ENCODE assay signal across 8 cellular contexts in the genomic region with DNA sequence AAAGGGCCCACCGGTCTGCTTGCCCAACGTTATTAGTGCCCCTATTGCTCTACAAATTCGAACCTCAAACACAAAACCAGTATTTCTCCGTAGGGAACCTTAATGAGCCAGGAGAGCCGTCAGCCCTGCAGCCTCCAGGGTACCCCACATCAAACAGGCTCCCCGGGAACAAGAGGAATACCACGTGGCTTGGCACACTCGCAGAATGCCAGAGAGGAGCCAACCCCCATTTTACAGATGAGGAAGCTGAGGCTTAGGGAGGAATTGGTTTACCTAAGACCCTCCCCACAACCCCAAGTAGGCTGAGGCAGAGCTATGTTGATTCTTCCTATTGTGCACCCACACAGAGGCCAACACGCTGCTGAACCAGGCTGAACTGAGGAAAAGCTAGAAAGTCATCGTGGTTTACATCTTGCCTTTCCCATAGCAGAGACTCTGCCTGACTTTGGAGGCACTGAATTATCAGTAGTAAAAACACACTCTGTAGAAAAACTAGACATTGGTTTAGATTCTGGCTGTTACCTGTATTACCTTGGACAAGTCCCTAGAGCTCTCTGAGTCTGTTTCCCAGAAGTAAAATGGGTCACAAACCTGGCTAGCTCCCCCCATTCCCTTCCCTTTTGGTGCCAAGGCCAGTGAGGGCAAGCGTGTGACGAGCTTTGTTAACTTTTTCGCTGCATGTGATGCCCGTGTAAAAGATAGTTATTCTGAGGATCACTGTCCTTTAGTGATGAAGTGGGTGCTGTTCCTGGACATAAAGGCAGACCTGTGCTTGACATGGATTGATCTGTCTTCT. TPM values are rescaled to one million over a fixed set of nuclear protein-coding genes. Genes with fewer than 3 reads are reported as not detected.
DNase-seq lines count a peak whose midpoint lies in the region; ATAC-seq and TF ChIP-seq lines count a peak whose summit lies in the region.

No MANE protein-coding gene starts in this region.

- H3K27ac ChIP-seq in breast epithelium: peak overlapping the region; percentile 93 to 96

- peaks cover 9% of the 10 kb centered on the region for H3K36me3 ChIP-seq in BJ (ENCODE audit: control insufficient read depth, insufficient read depth, low read length)
- H3K36me3 ChIP-seq in breast epithelium: peaks cover 6% of the 10 kb centered on the region
- H3K36me3 ChIP-seq in mucosa of descending colon (ENCODE audit: low read depth): no peaks in the 10 kb centered on the region

- DNase-seq in BJ (ENCODE audit: low read depth): no peak
- DNase-seq in Jurkat, Clone E6-1 (ENCODE audit: low read depth, low spot score): peak; percentile 62
- no peak for DNase-seq in breast epithelium (ENCODE audit: low spot score in 2 of 2)
- peak in 1 of 3 donors; percentile 37 for DNase-seq in mucosa of descending colon
- DNase-seq in mucosa of gallbladder (ENCODE audit: low spot score): no peak
- no peak for DNase-seq in AG08396 (ENCODE audit: low spot score)
- no peak for DNase-seq in DMS114 treated with DMSO at 0.1 percent for 48 hours (lab: John Stamatoyannopoulos, UW; ENCODE audit: unreplicated experiment)

- POLR2A ChIA-PET in BJ (lab: Charles Lee): no interaction called here

- intact Hi-C loops in breast epithelium (cut with DNase I; ENCODE audit: low total_unique reads) (no loop called here), mucosa of descending colon (cut with DNase I, micrococcal nuclease) (no loop called here)

- TF ChIP-seq POLR2A in breast epithelium (IDR thresholded peaks at IDR 0.05): no peak

- CTCF ChIA-PET in BJ (lab: Yijun Ruan, JAX): interaction anchor here (1.0 to 10.9 kb wide), 5 partner anchors 13 to 80 kb away, joined by 4 to 374 read pairs (median 60); a partner anchor contains a TSS

- TF ChIP-seq CTCF in BJ (IDR thresholded peaks at IDR 0.05; ENCODE audit: insufficient read depth, low read depth, low read length): no peak
- no peak for TF ChIP-seq CTCF in breast epithelium (IDR thresholded peaks at IDR 0.05)
- no peak for TF ChIP-seq CTCF in mucosa of descending colon (IDR thresholded peaks at IDR 0.05)

- peak overlapping the region; percentile 95 for H3K4me3 ChIP-seq in BJ (ENCODE audit: low read depth, low read length)
- H3K4me3 ChIP-seq in Jurkat, Clone E6-1 (ENCODE audit: low read length): peak overlapping the region; percentile 79
- H3K4me3 ChIP-seq in breast epithelium: peak overlapping the region; percentile 86 to 100 (median 93)
- peak overlapping the region; percentile 100 for H3K4me3 ChIP-seq in mucosa of descending colon

- no peak for ATAC-seq in mucosa of descending colon
- ATAC-seq in HG03457 (IDR thresholded peaks at IDR 0.05; ENCODE audit: unreplicated experiment): no peak

- H3K4me1 ChIP-seq in breast epithelium: peaks cover 20 to 21% of the 10 kb centered on the region in 2 donors
- H3K4me1 ChIP-seq in mucosa of descending colon (ENCODE audit: low read depth): peaks cover 28% of the 10 kb centered on the region

- H3K9me3 ChIP-seq in breast epithelium: no peaks in the 10 kb centered on the region
- no peaks in the 10 kb centered on the region for H3K9me3 ChIP-seq in mucosa of descending colon

- H3K27me3 ChIP-seq in BJ (ENCODE audit: control insufficient read depth, insufficient read depth, low read length) (no peaks in the 10 kb centered on the region), breast epithelium (no peaks in the 10 kb centered on the region)

RNA-seq across cellular contexts. Expression of a gene that starts 0.8 kb away (rescaled TPM):
- polyA plus RNA-seq in BJ (2011; rRNA removed): 23.9 and 37.6 TPM in 2 replicates
- 16.2 and 20.5 TPM in 2 replicates for polyA minus RNA-seq in BJ (2011; rRNA and poly(A)+ RNA removed)
- polyA plus RNA-seq in Jurkat, Clone E6-1 (2012; ENCODE audit: insufficient read depth, insufficient read length): 88.6 TPM
- total RNA-seq in breast epithelium (10 to 100 TPM; 15.2 to 34.4 (median 26.9) TPM), mucosa of descending colon (10 to 100 TPM; 30.9 to 78.8 (median 63.1) TPM), mucosa of gallbladder (67.8 TPM)

RNA-seq across cellular contexts. Expression of a gene that starts 0.9 kb away (rescaled TPM):
- 265 and 281 TPM in 2 replicates for polyA plus RNA-seq in BJ (2011; rRNA removed)
- polyA minus RNA-seq in BJ (2011; rRNA and poly(A)+ RNA removed): 247 and 384 TPM in 2 replicates
- 206 TPM for polyA plus RNA-seq in Jurkat, Clone E6-1 (2012; ENCODE audit: insufficient read depth, insufficient read length)
- 100 to 1,000 TPM; 131 to 150 (median 145) TPM for total RNA-seq in breast epithelium
- total RNA-seq in mucosa of descending colon: 100 to 1,000 TPM; 121 to 152 (median 140) TPM
- 160 TPM for total RNA-seq in mucosa of gallbladder

RNA-seq across cellular contexts. Expression of a gene that starts 27.8 kb away (rescaled TPM):
- 32.9 and 91.3 TPM in 2 replicates for polyA plus RNA-seq in BJ (2011; rRNA removed)
- 27.8 and 30.4 TPM in 2 replicates for polyA minus RNA-seq in BJ (2011; rRNA and poly(A)+ RNA removed)
- 46.8 TPM for polyA plus RNA-seq in Jurkat, Clone E6-1 (2012; ENCODE audit: insufficient read depth, insufficient read length)
- total RNA-seq in breast epithelium (10 to 100 TPM; 36.7 to 46.9 (median 44.3) TPM), mucosa of descending colon (10 to 100 TPM; 65.0 to 91.0 (median 66.6) TPM), mucosa of gallbladder (44.8 TPM)

RNA-seq across cellular contexts. Expression of a gene that starts 28.3 kb away (rescaled TPM):
- polyA plus RNA-seq in BJ (2011; rRNA removed): 55.6 and 73.9 TPM in 2 replicates
- 21.2 and 26.3 TPM in 2 replicates for polyA minus RNA-seq in BJ (2011; rRNA and poly(A)+ RNA removed)
- polyA plus RNA-seq in Jurkat, Clone E6-1 (2012; ENCODE audit: insufficient read depth, insufficient read length): 53.0 TPM
- total RNA-seq in breast epithelium: 10 to 100 TPM; 24.6 to 38.5 (median 32.8) TPM
- 10 to 100 TPM; 35.2 to 38.2 (median 37.8) TPM for total RNA-seq in mucosa of descending colon
- 38.4 TPM for total RNA-seq in mucosa of gallbladder

RNA-seq across cellular contexts. Expression of a gene that starts 38.7 kb away (rescaled TPM):
- 0.96 and 1.4 TPM in 2 replicates for polyA plus RNA-seq in BJ (2011; rRNA removed)
- polyA minus RNA-seq in BJ (2011; rRNA and poly(A)+ RNA removed): 0.15 and 1.9 TPM in 2 replicates
- polyA plus RNA-seq in Jurkat, Clone E6-1 (2012; ENCODE audit: insufficient read depth, insufficient read length): 8.0 TPM
- 1 to 10 TPM in 2 of 3 donors, under 1 TPM in 1; 0.88 to 3.2 (median 2.6) TPM for total RNA-seq in breast epithelium
- total RNA-seq in mucosa of descending colon: 1 to 10 TPM in 1 of 3 donors, under 1 TPM in 2; 0.17 to 1.9 (median 0.55) TPM
- total RNA-seq in mucosa of gallbladder: 0.81 TPM
